ENCODE assay signal across 8 cellular contexts in genomic region chr11:125165111-125165663, GRCh38. TPM values are rescaled to one million over a fixed set of nuclear protein-coding genes. Genes with fewer than 3 reads are reported as not detected.
A peak's percentile ranks its signal among the peaks of the same experiment; 100 is the strongest.
DNase-seq lines count a peak whose midpoint lies in the region; TF ChIP-seq lines count a peak whose summit lies in the region.

No MANE protein-coding gene starts in this region.

- DNase-seq in DMS53 (lab: John Stamatoyannopoulos, UW) (peak; percentile 60), DMS53 treated with DMSO at 0.1 percent for 48 hours (lab: John Stamatoyannopoulos, UW; ENCODE audit: unreplicated experiment) (no peak), HuH-7.5 (ENCODE audit: low spot score) (peak; percentile 63), adrenal gland (peak in 6 of 7 donors; percentile 43 to 58 (median 46)), skeletal muscle cell (ENCODE audit: low read depth) (no peak), MV-4-11 (lab: John Stamatoyannopoulos, UW) (no peak), HT-29 (ENCODE audit: low spot score) (no peak)

- intact Hi-C loops in adrenal gland (cut with DNase I), result no loop called here

- H3K27ac ChIP-seq in adrenal gland, result peak overlapping the region in 3 of 5 donors; percentile 10 to 82 (median 72)

- no peak for TF ChIP-seq CTCF in adrenal gland (IDR thresholded peaks at IDR 0.05)

- TF ChIP-seq POLR2A in adrenal gland (IDR thresholded peaks at IDR 0.05), result no peak

- H3K4me3 ChIP-seq in adrenal gland (peak overlapping the region in 2 of 4 donors; percentile 44 to 73), iPS-11a (ENCODE audit: low read depth, low read length) (peak overlapping the region; percentile 49), skeletal muscle cell (ENCODE audit: low read depth, low read length) (peak overlapping the region; percentile 74)

- H3K9me3 ChIP-seq in adrenal gland (replicated peaks in 1 of 3), result no peaks in the 10 kb centered on the region

- H3K36me3 ChIP-seq in adrenal gland (replicated peaks in 1 of 2), result no peaks in the 10 kb centered on the region

- 0 to 1% (median 0%) methylated on average over 8 to 67 of the region's 67 CpGs for WGBS in adrenal gland, 4 donors

- peaks cover 0 to 19% of the 10 kb centered on the region in 2 donors for H3K4me1 ChIP-seq in adrenal gland (replicated peaks in 1 of 2)

- no peaks in the 10 kb centered on the region for H3K27me3 ChIP-seq in adrenal gland

RNA-seq across cellular contexts. Expression of gene PKNOX2, which starts 0.6 kb away (rescaled TPM):
- total RNA-seq in adrenal gland, result 10 to 100 TPM in 5 of 8 donors, 1 to 10 TPM in 3; 1.8 to 34.7 (median 11.1) TPM
- polyA plus RNA-seq in adrenal gland, result 1 to 10 TPM; 2.0 to 2.7 (median 2.0) TPM
- total RNA-seq in HT-29 (2014; rRNA removed; shearing (Covaris generic)), result not detected in 2 replicates

RNA-seq across cellular contexts. Expression of gene TMEM218, which starts 53.8 kb away (rescaled TPM):
- 10 to 100 TPM; 19.7 to 42.3 (median 25.8) TPM for total RNA-seq in adrenal gland
- 10 to 100 TPM; 19.3 to 38.7 (median 20.4) TPM for polyA plus RNA-seq in adrenal gland
- total RNA-seq in HT-29 (2014; rRNA removed; shearing (Covaris generic)), result 20.9 and 26.1 TPM in 2 replicates

Comparison
In these comparisons a context has a peak if more than half of its experiments do, and no peak if none do; other contexts are left out.
1. DNase-seq: peak in DMS53 (single experiment), HuH-7.5 (single experiment) and adrenal gland (6 of 7); none in DMS53 treated with DMSO at 0.1 percent for 48 hours (single experiment), skeletal muscle cell (single experiment), MV-4-11 (single experiment) and HT-29 (single experiment).